ENCODE assay signal across 26 cellular contexts in genomic region chr4:28421221-28421620, GRCh38.
DNase-seq lines count a peak whose midpoint lies in the region; ATAC-seq and TF ChIP-seq lines count a peak whose summit lies in the region.
"Had no signal": no experiment of that assay in that cellular context is flagged by ENCODE, and none has a peak within 500 bp of the region (broad histone marks: within the 10 kb centered on the region; RNA-seq: fewer than 3 reads in every experiment).

No MANE protein-coding gene starts in this region.

- WGBS in GM23248 (ENCODE audit: low coverage in 1 of 2, low lambda C conversion rate in 2 of 2, missing lambda C conversion rate in 2 of 2), 2 experiments: 20 to 30% methylated on average over 1 of the region's 1 CpG
- no CpG with 5 or more reads among the region's 1 CpG for WGBS in IMR-90 (ENCODE audit: extremely low coverage in 2 of 2, insufficient read length in 1 of 2), 2 experiments

- no peak overlapping the region for H2AK5ac ChIP-seq in IMR-90 (ENCODE audit: low read depth, low read length)

- no peak overlapping the region for H2BK20ac ChIP-seq in IMR-90 (ENCODE audit: low read depth, low read length)

- TF ChIP-seq CTCF in IMR-90 (conservative IDR thresholded peaks at IDR 0.05; ENCODE audit: low read depth, low read length) (no peak), epithelial cell of esophagus (IDR thresholded peaks at IDR 0.05; ENCODE audit: insufficient read depth, low read depth, low read length, missing control alignments) (no peak), foreskin keratinocyte (conservative IDR thresholded peaks at IDR 0.05) (no peak), WERI-Rb-1 (IDR thresholded peaks at IDR 0.05; ENCODE audit: low read depth, low read length) (no peak), WTC11 (IDR thresholded peaks at IDR 0.05) (no peak), mucosa of descending colon (IDR thresholded peaks at IDR 0.05) (no peak), GM23338 (conservative IDR thresholded peaks at IDR 0.05; ENCODE audit: low read depth in 2 of 2) (no peak)

- H3K4ac ChIP-seq in IMR-90 (ENCODE audit: low read depth, low read length): no peak overlapping the region

- H3K4me1 Mint-ChIP-seq in WTC11 (peaks cover 3% of the 10 kb centered on the region; the same call in 1 of the 2 replicates), GM23338 (peaks cover 3% of the 10 kb centered on the region; the same call in 1 of the 3 replicates)
- H3K4me1 Mint-ChIP-seq: CD14-positive monocyte; CD4-positive, alpha-beta memory T cell; CD4-positive, CD25-positive, alpha-beta regulatory T cell; CD8-positive, alpha-beta memory T cell had no signal

- H3K14ac ChIP-seq in IMR-90 (replicated peaks; ENCODE audit: low read depth, low read length): no peak overlapping the region

- no peak overlapping the region for H3K27ac ChIP-seq in GM23248
- H3K27ac ChIP-seq in IMR-90 (ENCODE audit: insufficient read depth, low read length): no peak overlapping the region
- H3K27ac ChIP-seq in foreskin keratinocyte: no peak overlapping the region
- H3K27ac ChIP-seq in WERI-Rb-1: no peak overlapping the region
- H3K27ac ChIP-seq in GM23338 (ENCODE audit: low read depth): no peak overlapping the region
- H3K27ac ChIP-seq: BLaER1 had no signal

- H3K9me3 ChIP-seq in GM23248 (ENCODE audit: low read depth): no peaks in the 10 kb centered on the region
- H3K9me3 ChIP-seq in IMR-90 (ENCODE audit: control insufficient read depth, insufficient read depth, low read length): no peaks in the 10 kb centered on the region
- no peaks in the 10 kb centered on the region for H3K9me3 ChIP-seq in WERI-Rb-1 (ENCODE audit: severe bottlenecking)
- H3K9me3 ChIP-seq in mucosa of descending colon: no peaks in the 10 kb centered on the region
- H3K9me3 ChIP-seq: BE2C, BLaER1 had no signal

- ATAC-seq in IMR-90 (ENCODE audit: low read depth) (no peak), foreskin keratinocyte (peak; percentile 55), WTC11 (no peak), mucosa of descending colon (no peak), GM23338 (no peak)
- ATAC-seq: GM12878 had no signal

- H3K27ac Mint-ChIP-seq in WTC11: no peak overlapping the region
- no peak overlapping the region for H3K27ac Mint-ChIP-seq in GM23338
- H3K27ac Mint-ChIP-seq: CD14-positive monocyte; CD4-positive, alpha-beta memory T cell; CD4-positive, CD25-positive, alpha-beta regulatory T cell; CD8-positive, alpha-beta memory T cell had no signal

- H3K4me3 Mint-ChIP-seq in WTC11 (no peak overlapping the region), GM23338 (no peak overlapping the region)
- H3K4me3 Mint-ChIP-seq: CD14-positive monocyte; CD4-positive, alpha-beta memory T cell; CD4-positive, CD25-positive, alpha-beta regulatory T cell; CD8-positive, alpha-beta memory T cell had no signal

- H4K20me1 ChIP-seq in GM23248 (ENCODE audit: insufficient read depth) (no peaks in the 10 kb centered on the region), IMR-90 (ENCODE audit: insufficient read depth, low read length) (no peaks in the 10 kb centered on the region), GM23338 (replicated peaks; ENCODE audit: insufficient read depth) (no peaks in the 10 kb centered on the region)
- H4K20me1 ChIP-seq: BLaER1 had no signal

- H2BK120ac ChIP-seq in IMR-90 (ENCODE audit: low read depth, low read length): no peak overlapping the region

- H3K9ac ChIP-seq in GM23248: no peak overlapping the region
- no peak overlapping the region for H3K9ac ChIP-seq in IMR-90 (ENCODE audit: low read depth, low read length)
- H3K9ac ChIP-seq: BLaER1 had no signal

- H3K9me1 ChIP-seq in IMR-90 (ENCODE audit: insufficient read depth, low read length): no peaks in the 10 kb centered on the region

- H3K4me3 ChIP-seq in GM23248 (no peak overlapping the region), IMR-90 (ENCODE audit: insufficient read depth, low read depth, low read length) (no peak overlapping the region), epithelial cell of esophagus (ENCODE audit: low read length) (no peak overlapping the region), WERI-Rb-1 (ENCODE audit: low read depth, low read length) (no peak overlapping the region), mucosa of descending colon (no peak overlapping the region), GM23338 (no peak overlapping the region)
- H3K4me3 ChIP-seq: BLaER1, GM12878 had no signal

- H3K36me3 Mint-ChIP-seq in WTC11: 0 out of 2 replicates have a peak, but pooled peaks cover 3% of the 10 kb centered on the region
- H3K36me3 Mint-ChIP-seq in GM23338 (ENCODE audit: low read depth): peaks cover 3% of the 10 kb centered on the region; the same call in 1 of the 3 replicates
- H3K36me3 Mint-ChIP-seq: CD14-positive monocyte; CD4-positive, alpha-beta memory T cell; CD4-positive, CD25-positive, alpha-beta regulatory T cell; CD8-positive, alpha-beta memory T cell had no signal

- intact Hi-C loops in IMR-90 (cut with micrococcal nuclease) (no loop called here), mucosa of descending colon (cut with DNase I, micrococcal nuclease) (no loop called here)

- H3K9me3 Mint-ChIP-seq in WTC11 (peaks cover 11% of the 10 kb centered on the region), GM23338 (no peaks in the 10 kb centered on the region; the same call in 2 of the 3 replicates)

- in situ Hi-C loops in GM23248 (cut with MboI): no loop called here
- in situ Hi-C loops in IMR-90 (cut with MboI; ENCODE audit: low sequenced_read_pairs): no loop called here

- H3K18ac ChIP-seq in IMR-90 (ENCODE audit: low read depth, low read length): no peak overlapping the region

- no peaks in the 10 kb centered on the region for H3K79me1 ChIP-seq in IMR-90 (ENCODE audit: low read depth in 1 of 2, low read length in 2 of 2)

- H3K36me3 ChIP-seq in GM23248 (ENCODE audit: low read depth): no peaks in the 10 kb centered on the region
- H3K36me3 ChIP-seq in IMR-90 (ENCODE audit: control insufficient read depth, insufficient read depth, low read length): no peaks in the 10 kb centered on the region
- H3K36me3 ChIP-seq in WERI-Rb-1: no peaks in the 10 kb centered on the region
- no peaks in the 10 kb centered on the region for H3K36me3 ChIP-seq in mucosa of descending colon (ENCODE audit: low read depth)
- no peaks in the 10 kb centered on the region for H3K36me3 ChIP-seq in GM23338 (ENCODE audit: insufficient read depth)
- H3K36me3 ChIP-seq: BE2C, BLaER1 had no signal

- H3K56ac ChIP-seq in IMR-90 (ENCODE audit: extremely low read depth, insufficient read depth, low read length): no peak overlapping the region

- H3K4me1 ChIP-seq in GM23248 (ENCODE audit: insufficient read depth): peaks cover 12% of the 10 kb centered on the region
- H3K4me1 ChIP-seq in IMR-90 (ENCODE audit: control insufficient read depth, insufficient read depth, low read length): no peaks in the 10 kb centered on the region
- no peaks in the 10 kb centered on the region for H3K4me1 ChIP-seq in foreskin keratinocyte
- H3K4me1 ChIP-seq in mucosa of descending colon (ENCODE audit: low read depth): no peaks in the 10 kb centered on the region
- no peaks in the 10 kb centered on the region for H3K4me1 ChIP-seq in GM23338 (ENCODE audit: insufficient read depth)
- H3K4me1 ChIP-seq: BE2C, BLaER1 had no signal

- CTCF ChIA-PET in IMR-90 (lab: Yijun Ruan, JAX) (no interaction called here), WTC11 (lab: Charles Lee) (no interaction called here)

- H2BK5ac ChIP-seq in IMR-90 (ENCODE audit: low read depth, low read length, poor library complexity, severe bottlenecking): no peak overlapping the region

- H3K27me3 Mint-ChIP-seq in WTC11 (ENCODE audit: low read depth) (no peaks in the 10 kb centered on the region), GM23338 (ENCODE audit: insufficient read depth, low read depth, poor library complexity) (no peaks in the 10 kb centered on the region)
- H3K27me3 Mint-ChIP-seq: CD4-positive, alpha-beta memory T cell; CD4-positive, CD25-positive, alpha-beta regulatory T cell; CD8-positive, alpha-beta memory T cell had no signal

- H4K8ac ChIP-seq in IMR-90 (ENCODE audit: low read depth in 2 of 2, low read length in 2 of 2): no peak overlapping the region

- H4K91ac ChIP-seq in IMR-90 (ENCODE audit: insufficient read depth, low read depth, low read length): no peak overlapping the region

- H3K27me3 ChIP-seq in GM23248 (replicated peaks; ENCODE audit: insufficient read depth): no peaks in the 10 kb centered on the region
- H3K27me3 ChIP-seq in IMR-90 (ENCODE audit: control insufficient read depth, insufficient read depth, low read length): no peaks in the 10 kb centered on the region
- H3K27me3 ChIP-seq in foreskin keratinocyte: no peaks in the 10 kb centered on the region
- no peaks in the 10 kb centered on the region for H3K27me3 ChIP-seq in WERI-Rb-1 (ENCODE audit: insufficient read depth, low read depth, severe bottlenecking)
- H3K27me3 ChIP-seq in GM23338 (ENCODE audit: insufficient read depth): no peaks in the 10 kb centered on the region
- H3K27me3 ChIP-seq: BE2C, BLaER1 had no signal

- no peak for TF ChIP-seq POLR2A in IMR-90 (IDR thresholded peaks at IDR 0.05; ENCODE audit: low read depth, low read length)

- BruUV-seq in IMR-90 (replicated peaks; lab: Mats Ljungman, UMichigan): no TSS peak

- no peak overlapping the region for H2AK9ac ChIP-seq in IMR-90 (replicated peaks; ENCODE audit: low read depth, low read length, poor library complexity)

- H4K5ac ChIP-seq in IMR-90 (ENCODE audit: low read depth, low read length): no peak overlapping the region

- H2BK15ac ChIP-seq in IMR-90 (ENCODE audit: low read depth, low read length): no peak overlapping the region

- no peak overlapping the region for H3K4me2 ChIP-seq in GM23248 (ENCODE audit: unreplicated experiment)
- no peak overlapping the region for H3K4me2 ChIP-seq in IMR-90 (ENCODE audit: low read depth, low read length)
- H3K4me2 ChIP-seq in GM23338: no peak overlapping the region
- H3K4me2 ChIP-seq: BLaER1 had no signal

- H3K9me2 ChIP-seq in GM23248 (ENCODE audit: insufficient read depth) (no peaks in the 10 kb centered on the region), GM23338 (ENCODE audit: insufficient read depth) (no peaks in the 10 kb centered on the region)

- no peaks in the 10 kb centered on the region for H3K79me2 ChIP-seq in GM23248 (ENCODE audit: insufficient read depth)
- no peaks in the 10 kb centered on the region for H3K79me2 ChIP-seq in GM23338 (replicated peaks; ENCODE audit: insufficient read depth)

- H3F3A ChIP-seq in GM23248 (ENCODE audit: insufficient read depth) (no peaks in the 10 kb centered on the region; the same call in 1 of the 2 replicates), GM23338 (replicated peaks; ENCODE audit: low read depth) (no peaks in the 10 kb centered on the region)

- DNase-seq in GM23248: peak; percentile 37
- DNase-seq in IMR-90: peak; percentile 5
- DNase-seq in epithelial cell of esophagus (ENCODE audit: low read depth): peak; percentile 56
- peak in 1 of 2 donors; percentile 60 for DNase-seq in foreskin keratinocyte
- no peak for DNase-seq in WERI-Rb-1
- DNase-seq in WTC11 (ENCODE audit: low spot score): no peak
- no peak for DNase-seq in mucosa of descending colon
- DNase-seq in GM23338 (ENCODE audit: low spot score): no peak
- DNase-seq: 8988T; ACHN; BE2C; C1 segment of cervical spinal cord; CD4-positive, alpha-beta memory T cell; CD4-positive, CD25-positive, alpha-beta regulatory T cell; CD8-positive, alpha-beta memory T cell; COR-L47; DMS 273 treated with DMSO at 0.1 percent for 48 hours; DMS153; DMS53; DMS79; DND-41; EL; GDM1 had no signal

- dilution Hi-C loops in IMR-90 (cut with HindIII; ENCODE audit: low sequenced_read_pairs, unreplicated experiment): no loop called here

- H3K23ac ChIP-seq in IMR-90 (ENCODE audit: low read depth, low read length): no peak overlapping the region

- POLR2A ChIA-PET in IMR-90 (lab: Charles Lee; ENCODE audit: unreplicated experiment) (no interaction called here), WTC11 (lab: Charles Lee) (no interaction called here)

- no peak overlapping the region for H2AFZ ChIP-seq in GM23248
- no peak overlapping the region for H2AFZ ChIP-seq in IMR-90 (replicated peaks; ENCODE audit: low read length, poor library complexity)
- H2AFZ ChIP-seq in GM23338: no peak overlapping the region

- TF ChIP-seq RAD21 in IMR-90 (IDR thresholded peaks at IDR 0.05; ENCODE audit: low read length): no peak

Comparison
In these comparisons a context has a peak if more than half of its experiments do, and no peak if none do; other contexts are left out.
1. DNase-seq: peak in GM23248 (single experiment), IMR-90 (single experiment) and epithelial cell of esophagus (single experiment); none in WERI-Rb-1 (single experiment), WTC11 (single experiment), mucosa of descending colon (0 of 3) and GM23338 (single experiment).